ENCODE assay signal across 2 cellular contexts in genomic region chr10:97428572-97428981, GRCh38.
TF ChIP-seq lines count a peak whose summit lies in the region.

No MANE protein-coding gene starts in this region.

TF ChIP-seq in SK-N-SH, 30 proteins besides CTCF, POLR2A, EP300 and RAD21 (continued from another document):
- TF ChIP-seq IRF3 (IDR thresholded peaks at IDR 0.05; ENCODE audit: low read depth, low read length) = no peak
- TF ChIP-seq MEF2A (IDR thresholded peaks at IDR 0.05; ENCODE audit: borderline replicate concordance, low read depth) = no peak
- TF ChIP-seq PBX3 (IDR thresholded peaks at IDR 0.05) = no peak
- TF ChIP-seq RFX5 (IDR thresholded peaks at IDR 0.05; ENCODE audit: low read length) = no peak
- TF ChIP-seq, protein P1, sequence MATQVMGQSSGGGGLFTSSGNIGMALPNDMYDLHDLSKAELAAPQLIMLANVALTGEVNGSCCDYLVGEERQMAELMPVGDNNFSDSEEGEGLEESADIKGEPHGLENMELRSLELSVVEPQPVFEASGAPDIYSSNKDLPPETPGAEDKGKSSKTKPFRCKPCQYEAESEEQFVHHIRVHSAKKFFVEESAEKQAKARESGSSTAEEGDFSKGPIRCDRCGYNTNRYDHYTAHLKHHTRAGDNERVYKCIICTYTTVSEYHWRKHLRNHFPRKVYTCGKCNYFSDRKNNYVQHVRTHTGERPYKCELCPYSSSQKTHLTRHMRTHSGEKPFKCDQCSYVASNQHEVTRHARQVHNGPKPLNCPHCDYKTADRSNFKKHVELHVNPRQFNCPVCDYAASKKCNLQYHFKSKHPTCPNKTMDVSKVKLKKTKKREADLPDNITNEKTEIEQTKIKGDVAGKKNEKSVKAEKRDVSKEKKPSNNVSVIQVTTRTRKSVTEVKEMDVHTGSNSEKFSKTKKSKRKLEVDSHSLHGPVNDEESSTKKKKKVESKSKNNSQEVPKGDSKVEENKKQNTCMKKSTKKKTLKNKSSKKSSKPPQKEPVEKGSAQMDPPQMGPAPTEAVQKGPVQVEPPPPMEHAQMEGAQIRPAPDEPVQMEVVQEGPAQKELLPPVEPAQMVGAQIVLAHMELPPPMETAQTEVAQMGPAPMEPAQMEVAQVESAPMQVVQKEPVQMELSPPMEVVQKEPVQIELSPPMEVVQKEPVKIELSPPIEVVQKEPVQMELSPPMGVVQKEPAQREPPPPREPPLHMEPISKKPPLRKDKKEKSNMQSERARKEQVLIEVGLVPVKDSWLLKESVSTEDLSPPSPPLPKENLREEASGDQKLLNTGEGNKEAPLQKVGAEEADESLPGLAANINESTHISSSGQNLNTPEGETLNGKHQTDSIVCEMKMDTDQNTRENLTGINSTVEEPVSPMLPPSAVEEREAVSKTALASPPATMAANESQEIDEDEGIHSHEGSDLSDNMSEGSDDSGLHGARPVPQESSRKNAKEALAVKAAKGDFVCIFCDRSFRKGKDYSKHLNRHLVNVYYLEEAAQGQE (IDR thresholded peaks at IDR 0.05; ENCODE audit: low read depth, low read length) = no peak
- no peak for TF ChIP-seq GATA2 (CRISPR knock-in tag; IDR thresholded peaks at IDR 0.05)

TF ChIP-seq in SK-N-SH treated with all-trans-retinoic acid at 6 μM for 48 hours, 23 proteins besides CTCF, POLR2A, EP300 and RAD21 (continued from another document):
- TF ChIP-seq BACH2 (CRISPR knock-in tag; IDR thresholded peaks at IDR 0.05; ENCODE audit: borderline replicate concordance) (no peak), ESRRG (CRISPR knock-in tag; IDR thresholded peaks at IDR 0.05) (no peak), ZNF70 (CRISPR knock-in tag; IDR thresholded peaks at IDR 0.05) (no peak), OSR1 (CRISPR knock-in tag; IDR thresholded peaks at IDR 0.05) (no peak), CREB5 (CRISPR knock-in tag; IDR thresholded peaks at IDR 0.05; ENCODE audit: low read depth) (no peak), SNAI2 (CRISPR knock-in tag; IDR thresholded peaks at IDR 0.05) (no peak), ZNF8 (CRISPR knock-in tag; IDR thresholded peaks at IDR 0.05) (no peak)
